Comparison of ENCODE assay signal across 8 cellular contexts in the genomic region with DNA sequence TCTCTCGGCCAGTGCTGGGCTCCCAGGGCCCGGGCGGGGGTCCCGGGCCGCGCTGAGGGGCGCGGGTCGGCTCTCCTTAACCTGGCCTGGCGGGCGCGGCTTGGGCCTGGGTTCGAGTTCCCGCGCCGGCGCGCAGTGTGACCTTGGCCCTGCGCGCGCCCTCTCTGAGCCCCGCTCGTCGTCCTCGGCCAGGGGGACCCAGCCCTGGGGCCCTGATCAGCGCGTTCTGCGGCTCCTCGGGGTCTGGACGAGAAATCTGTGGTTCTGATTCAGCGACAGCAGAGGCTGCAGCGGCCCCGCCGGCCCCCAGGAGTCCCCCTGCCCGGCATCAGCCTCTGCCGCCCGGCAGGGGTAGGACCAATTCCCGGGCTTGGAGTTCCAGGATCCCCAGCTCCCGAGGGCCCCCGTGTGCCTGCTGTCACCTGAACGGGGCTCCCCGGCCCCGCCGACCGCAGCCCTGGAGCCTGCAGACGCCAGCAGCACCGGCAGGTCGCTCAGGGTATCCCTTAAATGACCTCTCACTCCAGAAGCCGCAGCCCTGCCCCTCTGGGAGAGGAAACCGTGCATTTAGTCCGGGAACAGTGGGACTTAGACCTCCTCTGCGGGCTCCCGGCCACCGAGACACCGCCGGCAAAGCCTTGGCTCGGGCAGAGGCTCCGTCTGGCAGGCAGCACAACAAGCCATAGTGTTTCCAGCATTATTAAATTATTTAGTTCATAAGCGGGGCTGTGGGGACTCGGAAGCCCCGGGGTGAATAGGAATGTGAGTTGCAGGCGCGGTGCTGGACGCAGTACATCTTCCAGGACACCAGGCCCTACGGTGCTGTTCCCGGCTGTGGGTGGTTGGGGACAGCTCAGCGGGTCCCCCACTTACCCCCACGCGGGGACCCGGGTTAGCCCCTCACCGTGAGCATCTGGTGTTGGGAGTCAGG. TPM values are rescaled to one million over a fixed set of nuclear protein-coding genes. Genes with fewer than 3 reads are reported as not detected.
DNase-seq lines count a peak whose midpoint lies in the region; ATAC-seq, FAIRE-seq and TF ChIP-seq lines count a peak whose summit lies in the region.

No MANE protein-coding gene starts in this region.

- TF ChIP-seq CTCF in GM10266 (IDR thresholded peaks at IDR 0.05; ENCODE audit: control insufficient read depth, insufficient read depth, low read depth, missing control alignments) (no peak), K562 (IDR thresholded peaks at IDR 0.05 in 2 of 3, conservative IDR thresholded peaks at IDR 0.05 in 1 of 3; ENCODE audit: insufficient read depth in 2 of 3, low read depth in 1 of 3, low read length in 3 of 3) (peak in 1 of 3 experiments; percentile 23; a peak in 2 of 6 replicates)

- BruUV-seq in K562 (replicated peaks; lab: Mats Ljungman, UMichigan) = no TSS peak

- peak; percentile 7 for ATAC-seq in HG02798 (IDR thresholded peaks at IDR 0.05; ENCODE audit: poor library complexity, unreplicated experiment)
- peak; percentile 34 for ATAC-seq in K562

- peak overlapping the region; percentile 62; the same call in 2 of the 3 replicates for H3K27ac ChIP-seq in K562 (ENCODE audit: extremely low read depth, low read depth, low read length)

- TF ChIP-seq EP300 in K562 (IDR thresholded peaks at IDR 0.05; ENCODE audit: low read length) = no peak

- no peaks in the 10 kb centered on the region; the same call in 2 of the 3 replicates for H3K36me3 ChIP-seq in K562 (ENCODE audit: control insufficient read depth, insufficient read depth, low read length)

- no peak for FAIRE-seq in K562 (lab: Jason Lieb, UNC)

- H3K79me2 ChIP-seq in K562 (ENCODE audit: control insufficient read depth, insufficient read depth, low read length) = peaks cover 36% of the 10 kb centered on the region

- H3K4me1 ChIP-seq in K562 (replicated peaks in 1 of 2; ENCODE audit: control insufficient read depth in 2 of 2, insufficient read depth in 2 of 2, low read length in 2 of 2) = peaks cover 53 to 55% of the 10 kb centered on the region in 2 experiments

- CTCF ChIA-PET in K562 (lab: Yijun Ruan, JAX; ENCODE audit: low intra/inter-chr PET ratio) = interaction anchor here (0.6 kb wide), 1 partner anchor 11 kb away, joined by 3 read pairs; no protein-coding TSS in a partner anchor

- peak overlapping the region; percentile 80 for H3K4me3 ChIP-seq in K562

- intact Hi-C loops in K562 (cut with micrococcal nuclease) = loop anchor here (5.0 kb wide), 1 partner anchor 382 kb away; no protein-coding TSS in a partner anchor

- DNase-seq in GM10266 (ENCODE audit: extremely low spot score) (peak; percentile 56), RPMI7951 (ENCODE audit: low read depth) (peak; percentile 52), K562 (ENCODE audit: extremely low read depth in 1 of 4, low spot score in 3 of 4) (peak; percentile 57 to 74 (median 66)), hypothalamus (lab: John Stamatoyannopoulos, UW) (peak in 34 of 51 donors; percentile 7 to 74 (median 52)), retina (peak; percentile 74), NCI-H187 treated with DMSO at 0.1 percent for 48 hours (lab: John Stamatoyannopoulos, UW) (no peak), NCI-H774 (lab: John Stamatoyannopoulos, UW) (no peak)

- no peaks in the 10 kb centered on the region for H3K27me3 ChIP-seq in K562 (ENCODE audit: control insufficient read depth in 2 of 2, insufficient read depth in 2 of 2, low read length in 2 of 2)

- peak overlapping the region; percentile 65 to 94 for H3K9ac ChIP-seq in K562 (ENCODE audit: insufficient read depth in 1 of 2, low read depth in 2 of 2, low read length in 2 of 2)

- H2AFZ ChIP-seq in K562 (ENCODE audit: low read depth, low read length) = peak overlapping the region; percentile 68; the same call in 1 of the 2 replicates

- in situ Hi-C loops in K562 (cut with MboI) = no loop called here

- no peaks in the 10 kb centered on the region for H3K9me3 ChIP-seq in K562 (replicated peaks; ENCODE audit: control insufficient read depth, insufficient read depth, low read depth, low read length)

- no peaks in the 10 kb centered on the region for H4K20me1 ChIP-seq in K562 (replicated peaks; ENCODE audit: control insufficient read depth, insufficient read depth, low read length)

- TF ChIP-seq RAD21 in K562 (CRISPR knock-in tag; conservative IDR thresholded peaks at IDR 0.05 in 1 of 2, IDR thresholded peaks at IDR 0.05 in 1 of 2) = no peak

- TF ChIP-seq POLR2A in K562 (conservative IDR thresholded peaks at IDR 0.05) = no peak

- 3% methylated on average over 46 of the region's 71 CpGs for WGBS in K562 (ENCODE audit: insufficient coverage, low coverage, missing lambda C conversion rate)

- POLR2A ChIA-PET in K562 (lab: Yijun Ruan, JAX) = interaction anchor here (0.6 to 1.6 kb wide), 6 partner anchors 9 to 267 kb away, joined by 3 to 6 read pairs (median 4); no protein-coding TSS in a partner anchor

- no peaks in the 10 kb centered on the region for H3K9me1 ChIP-seq in K562 (ENCODE audit: control insufficient read depth, insufficient read depth, low read length)

- peak overlapping the region; percentile 83 for H3K4me2 ChIP-seq in K562 (ENCODE audit: insufficient read depth, low read length)

TF ChIP-seq in K562, 482 proteins besides CTCF, POLR2A, EP300 and RAD21 (continues in another document):
- no peak for TF ChIP-seq CBX1 (IDR thresholded peaks at IDR 0.05; ENCODE audit: low read depth)
- TF ChIP-seq ZBTB1 (CRISPR knock-in tag; IDR thresholded peaks at IDR 0.05; ENCODE audit: borderline replicate concordance, low read depth) = no peak
- TF ChIP-seq, protein P1, sequence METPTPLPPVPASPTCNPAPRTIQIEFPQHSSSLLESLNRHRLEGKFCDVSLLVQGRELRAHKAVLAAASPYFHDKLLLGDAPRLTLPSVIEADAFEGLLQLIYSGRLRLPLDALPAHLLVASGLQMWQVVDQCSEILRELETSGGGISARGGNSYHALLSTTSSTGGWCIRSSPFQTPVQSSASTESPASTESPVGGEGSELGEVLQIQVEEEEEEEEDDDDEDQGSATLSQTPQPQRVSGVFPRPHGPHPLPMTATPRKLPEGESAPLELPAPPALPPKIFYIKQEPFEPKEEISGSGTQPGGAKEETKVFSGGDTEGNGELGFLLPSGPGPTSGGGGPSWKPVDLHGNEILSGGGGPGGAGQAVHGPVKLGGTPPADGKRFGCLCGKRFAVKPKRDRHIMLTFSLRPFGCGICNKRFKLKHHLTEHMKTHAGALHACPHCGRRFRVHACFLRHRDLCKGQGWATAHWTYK (CRISPR knock-in tag; IDR thresholded peaks at IDR 0.05) = peak; percentile 58; the same call in 1 of the 2 replicates
- no peak for TF ChIP-seq SLC30A9 (CRISPR knock-in tag; IDR thresholded peaks at IDR 0.05)
- TF ChIP-seq ZNF354B (CRISPR knock-in tag; IDR thresholded peaks at IDR 0.05) = no peak
- no peak for TF ChIP-seq COPS2 (conservative IDR thresholded peaks at IDR 0.05)
- TF ChIP-seq STAT5A (IDR thresholded peaks at IDR 0.05; ENCODE audit: borderline replicate concordance, low read length) = no peak
- no peak for TF ChIP-seq IFI16 (CRISPR knock-in tag; IDR thresholded peaks at IDR 0.05)
- peak; percentile 24; the same call in 1 of the 2 replicates for TF ChIP-seq SP1 (CRISPR knock-in tag; IDR thresholded peaks at IDR 0.05)
- no peak for TF ChIP-seq ZNF324 (CRISPR knock-in tag; IDR thresholded peaks at IDR 0.05)

RNA-seq across cellular contexts. Expression of a gene that starts 0.6 kb away (rescaled TPM):
- total RNA-seq in RPMI7951 (2014; rRNA removed; shearing (Covaris generic)) = 5.9 and 8.0 TPM in 2 replicates
- total RNA-seq in K562 (2011; cell fraction: chromatin; rRNA removed; ENCODE audit: low replicate concordance) = 5.2 and 11.8 TPM in 2 replicates
- 6.2 and 7.2 TPM in 2 replicates for total RNA-seq in K562 (2011; cell fraction: nucleolus; rRNA removed)
- 5.4 and 5.7 TPM in 2 replicates for total RNA-seq in K562 (2011; cell fraction: nucleoplasm; rRNA removed)
- 8.2 and 8.9 TPM in 2 replicates for total RNA-seq in K562 (2014; rRNA removed)
- 0.84 and 1.1 TPM in 2 replicates for total RNA-seq in K562 (2014; rRNA removed; fragmentation: Illumina TruSeq; extraction: Trizol)
- 4.0 and 4.2 TPM in 2 replicates for total RNA-seq in K562 (2015; rRNA removed; fragmentation: Illumina TruSeq; extraction: Trizol)
- total RNA-seq in K562 (2021) = 17.3 and 19.8 TPM in 2 replicates
- polyA plus RNA-seq in K562 (2011; rRNA removed) = 3.6 and 6.8 TPM in 2 replicates
- polyA plus RNA-seq in K562 (2011; cell fraction: cytosol; rRNA removed) = 10.4 and 21.4 TPM in 2 replicates
- polyA plus RNA-seq in K562 (2011; cell fraction: nucleus; rRNA removed) = 5.1 and 6.2 TPM in 2 replicates
- 10.2 and 24.4 TPM in 2 replicates for polyA plus RNA-seq in K562 (2012)
- polyA plus RNA-seq in K562 (2014; fragmentation: Illumina TruSeq; extraction: Trizol) = 2.1 and 5.7 TPM in 2 replicates
- under 1 TPM; 0.18 to 0.24 TPM for polyA plus RNA-seq in K562 (2014; fragmentation: Nextera tagmentation; extraction: Ambion mirVana)
- polyA plus RNA-seq in K562 (2014; rRNA removed) = 10.3 and 10.6 TPM in 2 replicates
- polyA minus RNA-seq in K562 (2011; rRNA and poly(A)+ RNA removed) = 1.3 and 1.8 TPM in 2 replicates
- polyA minus RNA-seq in K562 (2011; cell fraction: cytosol; rRNA and poly(A)+ RNA removed) = 6.8 and 9.4 TPM in 2 replicates
- 1.6 and 2.2 TPM in 2 replicates for polyA minus RNA-seq in K562 (2011; cell fraction: nucleus; rRNA and poly(A)+ RNA removed)

RNA-seq across cellular contexts. Expression of a gene that starts 49.4 kb away (rescaled TPM):
- total RNA-seq in RPMI7951 (2014; rRNA removed; shearing (Covaris generic)) = 182 and 205 TPM in 2 replicates
- 583 and 880 TPM in 2 replicates for total RNA-seq in K562 (2011; cell fraction: chromatin; rRNA removed; ENCODE audit: low replicate concordance)
- 353 and 358 TPM in 2 replicates for total RNA-seq in K562 (2011; cell fraction: nucleolus; rRNA removed)
- total RNA-seq in K562 (2011; cell fraction: nucleoplasm; rRNA removed) = 465 and 579 TPM in 2 replicates
- 334 and 358 TPM in 2 replicates for total RNA-seq in K562 (2014; rRNA removed)
- total RNA-seq in K562 (2014; rRNA removed; fragmentation: Illumina TruSeq; extraction: Trizol) = 357 and 410 TPM in 2 replicates
- 407 and 420 TPM in 2 replicates for total RNA-seq in K562 (2015; rRNA removed; fragmentation: Illumina TruSeq; extraction: Trizol)
- total RNA-seq in K562 (2021) = 387 and 416 TPM in 2 replicates
- polyA plus RNA-seq in K562 (2011; rRNA removed) = 216 and 279 TPM in 2 replicates
- 139 and 199 TPM in 2 replicates for polyA plus RNA-seq in K562 (2011; cell fraction: cytosol; rRNA removed)
- polyA plus RNA-seq in K562 (2011; cell fraction: nucleus; rRNA removed) = 409 and 424 TPM in 2 replicates
- polyA plus RNA-seq in K562 (2012) = 202 and 329 TPM in 2 replicates
- 494 and 496 TPM in 2 replicates for polyA plus RNA-seq in K562 (2014; fragmentation: Illumina TruSeq; extraction: Trizol)
- 10 to 100 TPM; 25.9 to 57.6 TPM for polyA plus RNA-seq in K562 (2014; fragmentation: Nextera tagmentation; extraction: Ambion mirVana)
- 263 and 278 TPM in 2 replicates for polyA plus RNA-seq in K562 (2014; rRNA removed)
- polyA minus RNA-seq in K562 (2011; rRNA and poly(A)+ RNA removed) = 295 and 299 TPM in 2 replicates
- polyA minus RNA-seq in K562 (2011; cell fraction: cytosol; rRNA and poly(A)+ RNA removed) = 126 and 190 TPM in 2 replicates
- 97.9 and 165 TPM in 2 replicates for polyA minus RNA-seq in K562 (2011; cell fraction: nucleus; rRNA and poly(A)+ RNA removed)

Comparison
In these comparisons a context has a peak if more than half of its experiments do, and no peak if none do; other contexts are left out.
1. DNase-seq: peak in GM10266 (single experiment), RPMI7951 (single experiment), K562 (4 of 4), hypothalamus (34 of 51) and retina (single experiment); none in NCI-H187 treated with DMSO at 0.1 percent for 48 hours (single experiment) and NCI-H774 (single experiment).